ENCODE assay signal across 2 cellular contexts in genomic region chr12:50017653-50018052, GRCh38.
TF ChIP-seq lines count a peak whose summit lies in the region.

No MANE protein-coding gene starts in this region.

TF ChIP-seq in A549, 52 proteins besides CTCF, POLR2A, EP300 and RAD21:
- TF ChIP-seq MAFK (IDR thresholded peaks at IDR 0.05; ENCODE audit: partially characterized antibody): no peak
- TF ChIP-seq EHF (CRISPR knock-in tag; IDR thresholded peaks at IDR 0.05): no peak
- TF ChIP-seq CEBPB (IDR thresholded peaks at IDR 0.05): peak; percentile 34 to 44; a peak in 1 of 4 replicates
- TF ChIP-seq NR3C1 (IDR thresholded peaks at IDR 0.05): no peak
- TF ChIP-seq POLR2AphosphoS2 (conservative IDR thresholded peaks at IDR 0.05; ENCODE audit: low read length): no peak
- no peak for TF ChIP-seq RNF2 (IDR thresholded peaks at IDR 0.05; ENCODE audit: borderline replicate concordance, low read depth)

TF ChIP-seq in endothelial cell of umbilical vein, 7 proteins besides CTCF, POLR2A, EP300 and RAD21:
- no peak for TF ChIP-seq POLR2AphosphoS5 (IDR thresholded peaks at IDR 0.05; ENCODE audit: insufficient read depth, low read depth, low read length)
- no peak for TF ChIP-seq FOS (IDR thresholded peaks at IDR 0.05; ENCODE audit: borderline replicate concordance, insufficient read depth, low read length)
- TF ChIP-seq MYC (IDR thresholded peaks at IDR 0.05; ENCODE audit: low read depth, low read length): no peak
- TF ChIP-seq JUN (IDR thresholded peaks at IDR 0.05; ENCODE audit: borderline replicate concordance, insufficient read depth, insufficient read length, low read depth): no peak
- no peak for TF ChIP-seq MAX (IDR thresholded peaks at IDR 0.05; ENCODE audit: insufficient read depth, insufficient read length)
- no peak for TF ChIP-seq GATA2 (IDR thresholded peaks at IDR 0.05; ENCODE audit: insufficient read depth, insufficient read length, low read depth, low read length)
- TF ChIP-seq EZH2 (IDR thresholded peaks at IDR 0.05; ENCODE audit: borderline replicate concordance, low read depth, low read length, severe bottlenecking): no peak
